21 cellular contexts compared by ENCODE assay signal in the genomic region with DNA sequence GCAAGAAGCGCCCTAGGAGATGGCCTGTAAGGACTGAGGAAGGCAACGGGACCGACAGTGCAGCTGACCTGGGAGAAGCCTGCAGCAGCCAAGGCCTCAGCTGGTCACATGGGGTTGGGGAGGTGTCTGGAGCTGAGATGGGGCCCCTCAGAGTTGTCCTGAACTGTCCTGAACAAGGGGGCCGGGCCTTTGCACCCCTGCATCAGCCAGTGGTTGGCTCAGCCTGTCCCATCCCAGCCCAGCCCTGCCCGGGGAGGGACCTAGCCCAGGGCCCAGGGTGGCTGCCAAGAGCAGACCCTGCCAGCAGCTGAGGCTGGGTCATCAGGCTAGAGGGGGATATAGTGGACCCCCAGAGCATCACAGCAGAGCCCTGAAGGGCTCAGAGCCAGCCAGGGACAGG.
"Had no signal": no experiment of that assay in that cellular context is flagged by ENCODE, and none has a peak within 500 bp of the region (broad histone marks: within the 10 kb centered on the region; RNA-seq: fewer than 3 reads in every experiment).

No MANE protein-coding gene starts in this region.

- H3K36me3 Mint-ChIP-seq: mesothelial cell of epicardium had no signal

- H3K9me3 Mint-ChIP-seq: mesothelial cell of epicardium had no signal

- H3K4me3 ChIP-seq: coronary artery, dorsolateral prefrontal cortex, esophagus muscularis mucosa, gastroesophageal sphincter, heart right ventricle, left lung, lower lobe of right lung, mucosa of descending colon had no signal

- ATAC-seq: foreskin keratinocyte, gastroesophageal sphincter, heart right ventricle, left cardiac atrium, left lung, lower lobe of right lung, mucosa of descending colon had no signal

- FAIRE-seq: colon, endothelial cell of umbilical vein, frontal cortex, islet of Langerhans, keratinocyte had no signal

- H3K4me1 Mint-ChIP-seq: mesothelial cell of epicardium had no signal

- H3K4me3 Mint-ChIP-seq: mesothelial cell of epicardium had no signal

- H3K36me3 ChIP-seq: esophagus muscularis mucosa, gastroesophageal sphincter, heart right ventricle, left lung, lower lobe of right lung had no signal

- DNase-seq: dermis blood vessel endothelial cell; dorsolateral prefrontal cortex; effector CD4-positive, alpha-beta T cell; effector memory CD4-positive, alpha-beta T cell; foreskin keratinocyte; heart right ventricle; hippocampal formation; left cardiac atrium; lower lobe of right lung; mesenchymal stem cell; mucosa of descending colon had no signal

- H3K27me3 ChIP-seq: dorsolateral prefrontal cortex, foreskin keratinocyte had no signal

- H3K9me3 ChIP-seq: esophagus muscularis mucosa, gastroesophageal sphincter, heart right ventricle, left lung, lower lobe of right lung, mucosa of descending colon had no signal

- H3K27ac Mint-ChIP-seq: mesothelial cell of epicardium had no signal

- H3K4me1 ChIP-seq: esophagus muscularis mucosa, foreskin keratinocyte, gastroesophageal sphincter, heart right ventricle, left lung, lower lobe of right lung had no signal

- H3K27ac ChIP-seq: coronary artery, esophagus muscularis mucosa, foreskin keratinocyte, gastroesophageal sphincter, heart right ventricle, left lung, lower lobe of right lung had no signal
